Comparison of ENCODE assay signal across 11 cellular contexts in genomic region chr5:124411089-124411488, GRCh38.
DNase-seq lines count a peak whose midpoint lies in the region; ATAC-seq, FAIRE-seq and TF ChIP-seq lines count a peak whose summit lies in the region.
"Had no signal": no experiment of that assay in that cellular context is flagged by ENCODE, and none has a peak within 500 bp of the region (broad histone marks: within the 10 kb centered on the region; RNA-seq: fewer than 3 reads in every experiment).

No MANE protein-coding gene starts in this region.

- no peak overlapping the region for H3K23ac ChIP-seq in IMR-90 (ENCODE audit: low read depth, low read length)
- H3K23ac ChIP-seq in neuronal stem cell (ENCODE audit: low read depth, low read length, poor library complexity), result no peak overlapping the region

- H3K4me3 ChIP-seq in DND-41 (ENCODE audit: low read depth in 1 of 2, low read length in 2 of 2), result no peak overlapping the region
- no peak overlapping the region for H3K4me3 ChIP-seq in IMR-90 (ENCODE audit: insufficient read depth, low read depth, low read length)
- no peak overlapping the region for H3K4me3 ChIP-seq in endothelial cell of umbilical vein (replicated peaks in 1 of 3; ENCODE audit: insufficient read depth in 1 of 3, low read depth in 1 of 3, low read length in 3 of 3)
- H3K4me3 ChIP-seq in neuronal stem cell (ENCODE audit: low read length in 2 of 2), result no peak overlapping the region
- no peak overlapping the region for H3K4me3 ChIP-seq in stomach

- H3K36me3 ChIP-seq in DND-41 (ENCODE audit: insufficient read depth, low read length) (no peaks in the 10 kb centered on the region), IMR-90 (ENCODE audit: control insufficient read depth, insufficient read depth, low read length) (no peaks in the 10 kb centered on the region), endothelial cell of umbilical vein (ENCODE audit: control insufficient read depth in 2 of 2, extremely low read depth in 1 of 2, insufficient read depth in 2 of 2, low read length in 2 of 2) (no peaks in the 10 kb centered on the region), neuronal stem cell (replicated peaks in 1 of 2; ENCODE audit: control insufficient read depth in 2 of 2, insufficient read depth in 2 of 2, low read length in 2 of 2) (no peaks in the 10 kb centered on the region), stomach (no peaks in the 10 kb centered on the region)

- no peak overlapping the region for H3K56ac ChIP-seq in IMR-90 (ENCODE audit: extremely low read depth, insufficient read depth, low read length)

- TF ChIP-seq EP300 in stomach (IDR thresholded peaks at IDR 0.05), result no peak

- H4K8ac ChIP-seq in IMR-90 (ENCODE audit: low read depth in 2 of 2, low read length in 2 of 2) (no peak overlapping the region), neuronal stem cell (ENCODE audit: low read depth, low read length) (no peak overlapping the region)

- no peak overlapping the region for H2BK5ac ChIP-seq in IMR-90 (ENCODE audit: low read depth, low read length, poor library complexity, severe bottlenecking)
- H2BK5ac ChIP-seq in neuronal stem cell (ENCODE audit: low read length), result no peak overlapping the region

- TF ChIP-seq CTCF in DND-41 (IDR thresholded peaks at IDR 0.05; ENCODE audit: borderline replicate concordance, extremely low read depth, low read length, poor library complexity, severe bottlenecking), result peak; percentile 30
- peak; percentile 25; the same call in 1 of the 2 replicates for TF ChIP-seq CTCF in IMR-90 (conservative IDR thresholded peaks at IDR 0.05; ENCODE audit: low read depth, low read length)
- no peak for TF ChIP-seq CTCF in endothelial cell of umbilical vein (IDR thresholded peaks at IDR 0.05; ENCODE audit: extremely low read depth in 1 of 2, insufficient read depth in 1 of 2, low read depth in 1 of 2, low read length in 2 of 2)
- no peak for TF ChIP-seq CTCF in stomach (IDR thresholded peaks at IDR 0.05)

- no peaks in the 10 kb centered on the region for H3K79me1 ChIP-seq in IMR-90 (ENCODE audit: low read depth in 1 of 2, low read length in 2 of 2)
- H3K79me1 ChIP-seq in neuronal stem cell (ENCODE audit: low read depth, low read length), result no peaks in the 10 kb centered on the region

- H2BK120ac ChIP-seq in IMR-90 (ENCODE audit: low read depth, low read length), result no peak overlapping the region
- no peak overlapping the region for H2BK120ac ChIP-seq in neuronal stem cell (ENCODE audit: low read depth, low read length)

- H3K18ac ChIP-seq in IMR-90 (ENCODE audit: low read depth, low read length) (no peak overlapping the region), neuronal stem cell (ENCODE audit: low read length) (no peak overlapping the region)

- POLR2A ChIA-PET in IMR-90 (lab: Charles Lee; ENCODE audit: unreplicated experiment) (no interaction called here), endothelial cell of umbilical vein (lab: Charles Lee) (no interaction called here)

- intact Hi-C loops in IMR-90 (cut with micrococcal nuclease) (no loop called here), endothelial cell of umbilical vein (cut with micrococcal nuclease) (no loop called here), stomach (cut with DNase I; ENCODE audit: low total_unique reads) (no loop called here)

- H3K4ac ChIP-seq in IMR-90 (ENCODE audit: low read depth, low read length) (no peak overlapping the region), neuronal stem cell (ENCODE audit: low read length) (no peak overlapping the region)

- BruUV-seq in IMR-90 (replicated peaks; lab: Mats Ljungman, UMichigan), result no TSS peak
- BruUV-seq in endothelial cell of umbilical vein (replicated peaks; lab: Mats Ljungman, UMichigan), result no TSS peak

- H2AK5ac ChIP-seq in IMR-90 (ENCODE audit: low read depth, low read length), result no peak overlapping the region
- H2AK5ac ChIP-seq in neuronal stem cell (ENCODE audit: low read depth, low read length), result no peak overlapping the region

- H3K27me3 ChIP-seq in DND-41 (ENCODE audit: insufficient read depth, low read length, poor library complexity), result no peaks in the 10 kb centered on the region
- H3K27me3 ChIP-seq in IMR-90 (ENCODE audit: control insufficient read depth, insufficient read depth, low read length), result no peaks in the 10 kb centered on the region; the same call in 1 of the 2 replicates
- no peaks in the 10 kb centered on the region for H3K27me3 ChIP-seq in endothelial cell of umbilical vein (ENCODE audit: control insufficient read depth in 2 of 2, insufficient read depth in 2 of 2, low read length in 2 of 2)
- no peaks in the 10 kb centered on the region for H3K27me3 ChIP-seq in neuronal stem cell (ENCODE audit: control insufficient read depth in 3 of 3, insufficient read depth in 3 of 3, low read depth in 1 of 3, low read length in 3 of 3)
- no peaks in the 10 kb centered on the region for H3K27me3 ChIP-seq in stomach

- dilution Hi-C loops in IMR-90 (cut with HindIII; ENCODE audit: low sequenced_read_pairs, unreplicated experiment) (no loop called here), endothelial cell of umbilical vein (cut with MboI; ENCODE audit: extremely low pct_ligation_motif_present, low sequenced_read_pairs) (no loop called here)

- H4K5ac ChIP-seq in IMR-90 (ENCODE audit: low read depth, low read length), result no peak overlapping the region

- in situ Hi-C loops in IMR-90 (cut with MboI; ENCODE audit: low sequenced_read_pairs), result no loop called here

- no peak overlapping the region for H3K9ac ChIP-seq in DND-41 (ENCODE audit: low read depth, low read length)
- H3K9ac ChIP-seq in IMR-90 (ENCODE audit: low read depth, low read length), result no peak overlapping the region
- H3K9ac ChIP-seq in endothelial cell of umbilical vein (replicated peaks; ENCODE audit: extremely low read depth, insufficient read depth, low read length), result no peak overlapping the region
- no peak overlapping the region for H3K9ac ChIP-seq in neuronal stem cell (ENCODE audit: low read depth, low read length, poor library complexity)

- TF ChIP-seq RAD21 in IMR-90 (IDR thresholded peaks at IDR 0.05; ENCODE audit: low read length), result no peak; the same call in 1 of the 2 replicates

- no peak for ATAC-seq in DND-41 (ENCODE audit: insufficient read depth, low read depth)
- peak; percentile 31 for ATAC-seq in GM19467 (IDR thresholded peaks at IDR 0.05; ENCODE audit: unreplicated experiment)
- no peak for ATAC-seq in IMR-90 (ENCODE audit: low read depth)
- ATAC-seq: T-helper 17 cell had no signal

- CTCF ChIA-PET in IMR-90 (lab: Yijun Ruan, JAX), result interaction anchor here (0.6 to 1.3 kb wide), 2 partner anchors 9 to 172 kb away, joined by 4 to 8 read pairs; no protein-coding TSS in a partner anchor
- CTCF ChIA-PET in endothelial cell of umbilical vein (lab: Charles Lee), result interaction anchor here (0.9 to 1.5 kb wide), 4 partner anchors 9 to 240 kb away, joined by 3 to 5 read pairs (median 3); no protein-coding TSS in a partner anchor

- no peak overlapping the region for H2AFZ ChIP-seq in DND-41 (ENCODE audit: low read depth, low read length)
- no peak overlapping the region for H2AFZ ChIP-seq in IMR-90 (replicated peaks; ENCODE audit: low read length, poor library complexity)
- H2AFZ ChIP-seq in endothelial cell of umbilical vein (ENCODE audit: low read depth, low read length), result no peak overlapping the region
- H2AFZ ChIP-seq in neuronal stem cell (ENCODE audit: low read length), result no peak overlapping the region

- no peaks in the 10 kb centered on the region for H3K9me1 ChIP-seq in IMR-90 (ENCODE audit: insufficient read depth, low read length)
- H3K9me1 ChIP-seq in endothelial cell of umbilical vein (replicated peaks; ENCODE audit: control insufficient read depth, extremely low read depth, insufficient read depth, low read length), result no peaks in the 10 kb centered on the region

- no peaks in the 10 kb centered on the region for H3K9me3 ChIP-seq in DND-41 (ENCODE audit: insufficient read depth, low read length, severe bottlenecking)
- H3K9me3 ChIP-seq in IMR-90 (ENCODE audit: control insufficient read depth, insufficient read depth, low read length), result no peaks in the 10 kb centered on the region
- no peaks in the 10 kb centered on the region for H3K9me3 ChIP-seq in endothelial cell of umbilical vein (replicated peaks; ENCODE audit: control insufficient read depth, insufficient read depth, low read length)
- H3K9me3 ChIP-seq in neuronal stem cell (replicated peaks in 1 of 2; ENCODE audit: control insufficient read depth in 2 of 2, insufficient read depth in 1 of 2, low read depth in 1 of 2, low read length in 2 of 2), result peaks cover 2 to 3% of the 10 kb centered on the region in 2 donors
- no peaks in the 10 kb centered on the region for H3K9me3 ChIP-seq in stomach

- no peaks in the 10 kb centered on the region for H3K79me2 ChIP-seq in DND-41 (ENCODE audit: insufficient read depth, low read length)
- H3K79me2 ChIP-seq in endothelial cell of umbilical vein (ENCODE audit: control insufficient read depth, insufficient read depth, low read length), result no peaks in the 10 kb centered on the region

- DNase-seq in DND-41 (no peak), IMR-90 (peak; percentile 44), endothelial cell of umbilical vein (ENCODE audit: low read depth, low spot score) (peak; percentile 13), neuronal stem cell (ENCODE audit: low spot score) (no peak), stomach (no peak)
- DNase-seq in stimulated activated CD4-positive, alpha-beta T cell treated with anti-CD3 and anti-CD28 coated beads, Interleukin-2, amount 100 ng/mL, for 48 hours, result no peak
- no peak for DNase-seq in stimulated activated CD4-positive, alpha-beta T cell treated with anti-CD3 and anti-CD28 coated beads, Interleukin-15, amount 100 ng/mL, for 24 hours
- DNase-seq: NCI-H2227 treated with DMSO at 0.1 percent for 48 hours, nephron progenitor cell, T-helper 17 cell had no signal

- H3K14ac ChIP-seq in IMR-90 (replicated peaks; ENCODE audit: low read depth, low read length) (no peak overlapping the region), neuronal stem cell (ENCODE audit: low read length) (no peak overlapping the region)

- no peak overlapping the region for H2BK12ac ChIP-seq in neuronal stem cell (ENCODE audit: low read length)

- H4K20me1 ChIP-seq in DND-41 (ENCODE audit: insufficient read depth, low read length) (no peaks in the 10 kb centered on the region), IMR-90 (ENCODE audit: insufficient read depth, low read length) (no peaks in the 10 kb centered on the region), endothelial cell of umbilical vein (replicated peaks; ENCODE audit: control insufficient read depth, extremely low read depth, insufficient read depth, low read length) (no peaks in the 10 kb centered on the region)

- H2BK15ac ChIP-seq in IMR-90 (ENCODE audit: low read depth, low read length) (no peak overlapping the region), neuronal stem cell (ENCODE audit: low read length) (no peak overlapping the region)

- H3K4me2 ChIP-seq in DND-41 (ENCODE audit: insufficient read depth, low read length), result no peak overlapping the region
- H3K4me2 ChIP-seq in IMR-90 (ENCODE audit: low read depth, low read length), result no peak overlapping the region
- H3K4me2 ChIP-seq in endothelial cell of umbilical vein (ENCODE audit: insufficient read depth, low read length), result no peak overlapping the region
- no peak overlapping the region for H3K4me2 ChIP-seq in neuronal stem cell (ENCODE audit: insufficient read depth, low read length, poor library complexity, severe bottlenecking)

- no peak overlapping the region for H3K27ac ChIP-seq in DND-41 (ENCODE audit: low read length)
- H3K27ac ChIP-seq in IMR-90 (ENCODE audit: insufficient read depth, low read length), result no peak overlapping the region
- no peak overlapping the region for H3K27ac ChIP-seq in endothelial cell of umbilical vein (ENCODE audit: insufficient read depth, low read depth, low read length)
- H3K27ac ChIP-seq in neuronal stem cell (replicated peaks; ENCODE audit: low read length), result no peak overlapping the region
- no peak overlapping the region for H3K27ac ChIP-seq in stomach

- no peak for FAIRE-seq in endothelial cell of umbilical vein (lab: Jason Lieb, UNC)

- H3K4me1 ChIP-seq in DND-41 (ENCODE audit: insufficient read depth, low read length), result no peaks in the 10 kb centered on the region
- no peaks in the 10 kb centered on the region for H3K4me1 ChIP-seq in IMR-90 (ENCODE audit: control insufficient read depth, insufficient read depth, low read length)
- H3K4me1 ChIP-seq in endothelial cell of umbilical vein (ENCODE audit: control insufficient read depth, extremely low read depth, insufficient read depth, low read length), result no peaks in the 10 kb centered on the region
- peaks cover 7 to 13% of the 10 kb centered on the region in 2 donors for H3K4me1 ChIP-seq in neuronal stem cell (ENCODE audit: control insufficient read depth in 2 of 2, insufficient read depth in 1 of 2, low read depth in 1 of 2, low read length in 2 of 2)
- no peaks in the 10 kb centered on the region for H3K4me1 ChIP-seq in stomach

- H2BK20ac ChIP-seq in IMR-90 (ENCODE audit: low read depth, low read length), result no peak overlapping the region

- H2AK9ac ChIP-seq in IMR-90 (replicated peaks; ENCODE audit: low read depth, low read length, poor library complexity), result no peak overlapping the region

- TF ChIP-seq POLR2A in IMR-90 (IDR thresholded peaks at IDR 0.05; ENCODE audit: low read depth, low read length) (no peak), endothelial cell of umbilical vein (IDR thresholded peaks at IDR 0.05; ENCODE audit: low read depth, low read length) (no peak), stomach (IDR thresholded peaks at IDR 0.05) (no peak)

- H4K91ac ChIP-seq in IMR-90 (ENCODE audit: insufficient read depth, low read depth, low read length) (no peak overlapping the region), neuronal stem cell (ENCODE audit: low read depth, low read length, poor library complexity) (no peak overlapping the region)

Comparison
In these comparisons a context has a peak if more than half of its experiments do, and no peak if none do; other contexts are left out.
1. DNase-seq: peak in IMR-90 (single experiment) and endothelial cell of umbilical vein (single experiment); none in DND-41 (single experiment), stimulated activated CD4-positive, alpha-beta T cell treated with anti-CD3 and anti-CD28 coated beads, Interleukin-2, amount 100 ng/mL, for 48 hours (0 of 2), stimulated activated CD4-positive, alpha-beta T cell treated with anti-CD3 and anti-CD28 coated beads, Interleukin-15, amount 100 ng/mL, for 24 hours (single experiment), neuronal stem cell (single experiment) and stomach (single experiment).
2. CTCF ChIP-seq: peak in DND-41 (single experiment) and IMR-90 (single experiment); none in endothelial cell of umbilical vein (0 of 2) and stomach (0 of 7).